9 cellular contexts compared by ENCODE assay signal in genomic region chr10:80473692-80474596, GRCh38. TPM values are rescaled to one million over a fixed set of nuclear protein-coding genes. Genes with fewer than 3 reads are reported as not detected.
DNase-seq lines count a peak whose midpoint lies in the region; ATAC-seq lines count a peak whose summit lies in the region.
"Had no signal": no experiment of that assay in that cellular context is flagged by ENCODE, and none has a peak within 500 bp of the region (broad histone marks: within the 10 kb centered on the region; RNA-seq: fewer than 3 reads in every experiment).

No MANE protein-coding gene starts in this region.

- H3K4me1 ChIP-seq in iPS-20b (ENCODE audit: insufficient read depth, low read length): peaks cover 18% of the 10 kb centered on the region; the same call in 1 of the 2 replicates

- H3K27me3 Mint-ChIP-seq in activated CD4-positive, alpha-beta T cell treated with anti-CD3 and anti-CD28 coated beads, Interleukin-2, amount 10 ng/mL, durations not matched to agents 7 days and 5 days: no peaks in the 10 kb centered on the region
- no peaks in the 10 kb centered on the region for H3K27me3 Mint-ChIP-seq in activated CD8-positive, alpha-beta T cell treated with anti-CD3 and anti-CD28 coated beads, Interleukin-2, amount 10 ng/mL, durations not matched to agents 7 days and 5 days (ENCODE audit: low read depth)
- H3K27me3 Mint-ChIP-seq in stimulated activated memory B cell treated with anti-CD40 and anti-IgM and Interleukin-4, amounts not matched to agents 10 μg/mL and 1 μg/mL and 100 μg/mL, for 72 hours: no peaks in the 10 kb centered on the region

- H3K36me3 Mint-ChIP-seq in activated CD4-positive, alpha-beta T cell treated with anti-CD3 and anti-CD28 coated beads, Interleukin-2, amount 10 ng/mL, durations not matched to agents 7 days and 5 days (ENCODE audit: low read depth): peaks cover 86% of the 10 kb centered on the region
- peaks cover 79% of the 10 kb centered on the region for H3K36me3 Mint-ChIP-seq in activated CD8-positive, alpha-beta T cell treated with anti-CD3 and anti-CD28 coated beads, Interleukin-2, amount 10 ng/mL, durations not matched to agents 7 days and 5 days (ENCODE audit: low read depth)
- peaks cover 34% of the 10 kb centered on the region for H3K36me3 Mint-ChIP-seq in stimulated activated memory B cell treated with anti-CD40 and anti-IgM and Interleukin-4, amounts not matched to agents 10 μg/mL and 1 μg/mL and 100 μg/mL, for 72 hours

- H3K9me3 Mint-ChIP-seq in activated CD4-positive, alpha-beta T cell treated with anti-CD3 and anti-CD28 coated beads, Interleukin-2, amount 10 ng/mL, durations not matched to agents 7 days and 5 days: peaks cover 13% of the 10 kb centered on the region
- no peaks in the 10 kb centered on the region for H3K9me3 Mint-ChIP-seq in activated CD8-positive, alpha-beta T cell treated with anti-CD3 and anti-CD28 coated beads, Interleukin-2, amount 10 ng/mL, durations not matched to agents 7 days and 5 days (ENCODE audit: insufficient read depth)
- H3K9me3 Mint-ChIP-seq in stimulated activated memory B cell treated with anti-CD40 and anti-IgM and Interleukin-4, amounts not matched to agents 10 μg/mL and 1 μg/mL and 100 μg/mL, for 72 hours: peaks cover 6% of the 10 kb centered on the region

- H3K9me3 ChIP-seq in iPS-20b (ENCODE audit: insufficient read depth, low read depth, low read length): no peaks in the 10 kb centered on the region
- H3K9me3 ChIP-seq: left lung had no signal

- DNase-seq in activated CD4-positive, alpha-beta T cell treated with anti-CD3 and anti-CD28 coated beads, Interleukin-2, amount 10 ng/mL, durations not matched to agents 7 days and 5 days: no peak
- DNase-seq in activated CD4-positive, alpha-beta T cell treated with anti-CD3 and anti-CD28 coated beads, Interleukin-2, amount 50 U/mL, for 4 hours: no peak
- no peak for DNase-seq in activated CD8-positive, alpha-beta T cell treated with anti-CD3 and anti-CD28 coated beads, Interleukin-2, amount 10 ng/mL, durations not matched to agents 7 days and 5 days
- DNase-seq in HUDEP-2 (lab: John Stamatoyannopoulos, UW; ENCODE audit: unreplicated experiment in 76 of 76) (no peak), G401 (ENCODE audit: low spot score) (no peak)
- DNase-seq: left lung had no signal

- peak overlapping the region; percentile 83 for H3K27ac Mint-ChIP-seq in activated CD4-positive, alpha-beta T cell treated with anti-CD3 and anti-CD28 coated beads, Interleukin-2, amount 10 ng/mL, durations not matched to agents 7 days and 5 days
- H3K27ac Mint-ChIP-seq in activated CD8-positive, alpha-beta T cell treated with anti-CD3 and anti-CD28 coated beads, Interleukin-2, amount 10 ng/mL, durations not matched to agents 7 days and 5 days: peak overlapping the region; percentile 77
- H3K27ac Mint-ChIP-seq in stimulated activated memory B cell treated with anti-CD40 and anti-IgM and Interleukin-4, amounts not matched to agents 10 μg/mL and 1 μg/mL and 100 μg/mL, for 72 hours: peak overlapping the region; percentile 94

- H3K27ac ChIP-seq in iPS-20b (ENCODE audit: low read length): no peak overlapping the region

- peaks cover 7% of the 10 kb centered on the region for H3K27me3 ChIP-seq in iPS-20b (ENCODE audit: insufficient read depth, low read length)
- H3K27me3 ChIP-seq: left lung had no signal

- no peak overlapping the region for H3K4me3 Mint-ChIP-seq in activated CD4-positive, alpha-beta T cell treated with anti-CD3 and anti-CD28 coated beads, Interleukin-2, amount 10 ng/mL, durations not matched to agents 7 days and 5 days
- peak overlapping the region; percentile 6 for H3K4me3 Mint-ChIP-seq in activated CD8-positive, alpha-beta T cell treated with anti-CD3 and anti-CD28 coated beads, Interleukin-2, amount 10 ng/mL, durations not matched to agents 7 days and 5 days
- H3K4me3 Mint-ChIP-seq in stimulated activated memory B cell treated with anti-CD40 and anti-IgM and Interleukin-4, amounts not matched to agents 10 μg/mL and 1 μg/mL and 100 μg/mL, for 72 hours: no peak overlapping the region

- H3K4me1 Mint-ChIP-seq in activated CD4-positive, alpha-beta T cell treated with anti-CD3 and anti-CD28 coated beads, Interleukin-2, amount 10 ng/mL, durations not matched to agents 7 days and 5 days: peaks cover 84% of the 10 kb centered on the region
- peaks cover 89% of the 10 kb centered on the region for H3K4me1 Mint-ChIP-seq in activated CD8-positive, alpha-beta T cell treated with anti-CD3 and anti-CD28 coated beads, Interleukin-2, amount 10 ng/mL, durations not matched to agents 7 days and 5 days (ENCODE audit: low read depth)
- H3K4me1 Mint-ChIP-seq in stimulated activated memory B cell treated with anti-CD40 and anti-IgM and Interleukin-4, amounts not matched to agents 10 μg/mL and 1 μg/mL and 100 μg/mL, for 72 hours: peaks cover 61% of the 10 kb centered on the region

- peaks cover 17% of the 10 kb centered on the region; the same call in 1 of the 2 replicates for H3K36me3 ChIP-seq in iPS-20b (ENCODE audit: insufficient read depth, low read depth, low read length)

- H3K4me3 ChIP-seq in iPS-20b (ENCODE audit: low read length): no peak overlapping the region
- H3K4me3 ChIP-seq: left lung had no signal

- in situ Hi-C loops in G401 (cut with HindIII; ENCODE audit: low sequenced_read_pairs): no loop called here

- ATAC-seq in activated CD8-positive, alpha-beta T cell treated with anti-CD3 and anti-CD28 coated beads, Interleukin-2, amount 10 ng/mL, durations not matched to agents 7 days and 5 days: no peak
- ATAC-seq in stimulated activated memory B cell treated with anti-CD40 and anti-IgM and Interleukin-4, amounts not matched to agents 10 μg/mL and 1 μg/mL and 100 μg/mL, for 72 hours: no peak
- no peak for ATAC-seq in HG02759 (IDR thresholded peaks at IDR 0.05; ENCODE audit: unreplicated experiment)

- CTCF ChIA-PET in activated CD4-positive, alpha-beta T cell treated with anti-CD3 and anti-CD28 coated beads, Interleukin-2, amount 10 ng/mL, durations not matched to agents 7 days and 5 days (lab: Charles Lee): interaction anchor here (0.5 to 4.0 kb wide), 8 partner anchors 10 to 52 kb away, joined by 3 to 17 read pairs (median 4); no protein-coding TSS in a partner anchor
- CTCF ChIA-PET in activated CD8-positive, alpha-beta T cell treated with anti-CD3 and anti-CD28 coated beads, Interleukin-2, amount 10 ng/mL, durations not matched to agents 7 days and 5 days (lab: Charles Lee): interaction anchor here (1.3 to 35.6 kb wide), 7 partner anchors 12 to 32 kb away, joined by 7 to 1113 read pairs (median 40); no protein-coding TSS in a partner anchor

- POLR2A ChIA-PET in activated CD4-positive, alpha-beta T cell treated with anti-CD3 and anti-CD28 coated beads, Interleukin-2, amount 10 ng/mL, durations not matched to agents 7 days and 5 days (lab: Charles Lee): no interaction called here
- POLR2A ChIA-PET in activated CD8-positive, alpha-beta T cell treated with anti-CD3 and anti-CD28 coated beads, Interleukin-2, amount 10 ng/mL, durations not matched to agents 7 days and 5 days (lab: Charles Lee): interaction anchor here (0.7 to 4.7 kb wide), 2 partner anchors 14 to 76 kb away, joined by 3 to 18 read pairs; no protein-coding TSS in a partner anchor

- 0 out of 2 replicates have a peak overlapping the region, but pooled peaks have one; percentile 3 for H3K9ac ChIP-seq in iPS-20b (ENCODE audit: low read depth, low read length)

RNA-seq across cellular contexts. Expression of gene TSPAN14, which starts 19.8 kb away (rescaled TPM):
- total RNA-seq in activated CD4-positive, alpha-beta T cell treated with anti-CD3 and anti-CD28 coated beads, Interleukin-2, amount 10 ng/mL, durations not matched to agents 7 days and 5 days: 100 to 1,000 TPM; 127 to 143 TPM
- 100 to 1,000 TPM; 109 to 117 TPM for total RNA-seq in activated CD8-positive, alpha-beta T cell treated with anti-CD3 and anti-CD28 coated beads, Interleukin-2, amount 10 ng/mL, durations not matched to agents 7 days and 5 days
- total RNA-seq in G401 (2014; rRNA removed; shearing (Covaris generic)): 8.5 and 24.5 TPM in 2 replicates
